In genomic region chr11:125995313-125995712, GRCh38 we compare ENCODE assay signal across 11 cellular contexts. TPM values are rescaled to one million over a fixed set of nuclear protein-coding genes. Genes with fewer than 3 reads are reported as not detected.
DNase-seq lines count a peak whose midpoint lies in the region; ATAC-seq, FAIRE-seq and TF ChIP-seq lines count a peak whose summit lies in the region.
"Had no signal": no experiment of that assay in that cellular context is flagged by ENCODE, and none has a peak within 500 bp of the region (broad histone marks: within the 10 kb centered on the region; RNA-seq: fewer than 3 reads in every experiment).

No MANE protein-coding gene starts in this region.

- no peak overlapping the region for H3K27ac Mint-ChIP-seq in activated CD4-positive, alpha-beta T cell treated with anti-CD3 and anti-CD28 coated beads for 36 hours
- H3K27ac Mint-ChIP-seq in astrocyte (ENCODE audit: unreplicated experiment) = no peak overlapping the region

- H3K27me3 Mint-ChIP-seq in activated CD4-positive, alpha-beta T cell treated with anti-CD3 and anti-CD28 coated beads for 36 hours = no peaks in the 10 kb centered on the region
- H3K27me3 Mint-ChIP-seq in astrocyte (ENCODE audit: low read depth, unreplicated experiment) = no peaks in the 10 kb centered on the region

- H3K4me3 ChIP-seq in astrocyte (ENCODE audit: insufficient read depth, low read depth, low read length) (no peak overlapping the region), aorta (ENCODE audit: low read length in 2 of 2) (no peak overlapping the region), upper lobe of left lung (no peak overlapping the region)

- H3K9me3 Mint-ChIP-seq in activated CD4-positive, alpha-beta T cell treated with anti-CD3 and anti-CD28 coated beads for 36 hours (ENCODE audit: low read depth) = no peaks in the 10 kb centered on the region
- H3K9me3 Mint-ChIP-seq in astrocyte (ENCODE audit: unreplicated experiment) = peaks cover 2% of the 10 kb centered on the region

- H3K4me1 ChIP-seq in astrocyte (ENCODE audit: insufficient read depth, low read length) (peaks cover 1% of the 10 kb centered on the region), aorta (ENCODE audit: control insufficient read depth in 1 of 2, insufficient read depth in 2 of 2, low read length in 2 of 2) (peaks cover 0 to 5% of the 10 kb centered on the region in 2 donors), upper lobe of left lung (no peaks in the 10 kb centered on the region)

- peak; percentile 91 for ATAC-seq in activated CD4-positive, alpha-beta T cell treated with anti-CD3 and anti-CD28 coated beads for 36 hours
- peak; percentile 84 for ATAC-seq in HG02759 (IDR thresholded peaks at IDR 0.05; ENCODE audit: unreplicated experiment)
- ATAC-seq in aorta (ENCODE audit: low FRiP score) = no peak
- no peak for ATAC-seq in HG02981 (IDR thresholded peaks at IDR 0.05; ENCODE audit: unreplicated experiment)
- no peak for ATAC-seq in upper lobe of left lung (ENCODE audit: low FRiP score in 2 of 2)

- H3K4me3 Mint-ChIP-seq in activated CD4-positive, alpha-beta T cell treated with anti-CD3 and anti-CD28 coated beads for 36 hours = no peak overlapping the region
- H3K4me3 Mint-ChIP-seq in astrocyte (ENCODE audit: unreplicated experiment) = no peak overlapping the region

- peak overlapping the region; percentile 27 for H3K4me2 ChIP-seq in astrocyte (ENCODE audit: low read length)

- no peaks in the 10 kb centered on the region for H3K36me3 Mint-ChIP-seq in activated CD4-positive, alpha-beta T cell treated with anti-CD3 and anti-CD28 coated beads for 36 hours (ENCODE audit: low read depth)
- peaks cover 8% of the 10 kb centered on the region for H3K36me3 Mint-ChIP-seq in astrocyte (ENCODE audit: low read depth, unreplicated experiment)

- H3K36me3 ChIP-seq in astrocyte (ENCODE audit: insufficient read depth, low read length) (no peaks in the 10 kb centered on the region), aorta (ENCODE audit: control insufficient read depth in 1 of 2, insufficient read depth in 2 of 2, low read length in 1 of 2) (peaks cover 0 to 2% of the 10 kb centered on the region in 2 donors), upper lobe of left lung (no peaks in the 10 kb centered on the region)

- CTCF ChIA-PET in activated CD4-positive, alpha-beta T cell treated with anti-CD3 and anti-CD28 coated beads for 36 hours (lab: Charles Lee) = no interaction called here

- no peak overlapping the region for H2AFZ ChIP-seq in astrocyte (ENCODE audit: low read depth, low read length)

- H3K9me3 ChIP-seq in astrocyte (ENCODE audit: insufficient read depth, low read depth, low read length) (no peaks in the 10 kb centered on the region), aorta (ENCODE audit: control insufficient read depth, low read length) (no peaks in the 10 kb centered on the region), upper lobe of left lung (no peaks in the 10 kb centered on the region)

- H3K27ac ChIP-seq in astrocyte (ENCODE audit: low read depth, low read length) (no peak overlapping the region), aorta (ENCODE audit: low read depth in 1 of 2, low read length in 2 of 2) (no peak overlapping the region), upper lobe of left lung (no peak overlapping the region)

- no peaks in the 10 kb centered on the region for H3K27me3 ChIP-seq in astrocyte (ENCODE audit: insufficient read depth, low read length)
- no peaks in the 10 kb centered on the region for H3K27me3 ChIP-seq in aorta (ENCODE audit: control insufficient read depth in 1 of 2, insufficient read depth in 2 of 2, low read length in 1 of 2)
- no peaks in the 10 kb centered on the region for H3K27me3 ChIP-seq in upper lobe of left lung

- no peak for FAIRE-seq in astrocyte (lab: Jason Lieb, UNC)
- FAIRE-seq: A204.1, G401.6 had no signal

- no peak overlapping the region for H3K9ac ChIP-seq in astrocyte (ENCODE audit: low read length)

- no peaks in the 10 kb centered on the region for H3K79me2 ChIP-seq in astrocyte (ENCODE audit: insufficient read depth, low read length)

- peak; percentile 79 for DNase-seq in activated CD4-positive, alpha-beta T cell treated with anti-CD3 and anti-CD28 coated beads for 36 hours
- DNase-seq in activated CD4-positive, alpha-beta T cell treated with anti-CD3 and anti-CD28 coated beads for 4 hours = no peak
- DNase-seq in astrocyte (ENCODE audit: low read depth) = peak; percentile 20
- peak; percentile 12 for DNase-seq in stimulated activated CD8-positive, alpha-beta memory T cell treated with anti-CD3 and anti-CD28 coated beads, Interleukin-4, amount 100 ng/mL, for 24 hours (ENCODE audit: low read depth)
- DNase-seq in aorta = no peak
- DNase-seq in upper lobe of left lung = no peak
- DNase-seq: NCI-H1417 treated with DMSO at 0.1 percent for 48 hours had no signal

- no peak for TF ChIP-seq POLR2A in upper lobe of left lung (IDR thresholded peaks at IDR 0.05)

- TF ChIP-seq CTCF in astrocyte (IDR thresholded peaks at IDR 0.05; ENCODE audit: insufficient read depth, low read depth, low read length) = no peak
- no peak for TF ChIP-seq CTCF in upper lobe of left lung (IDR thresholded peaks at IDR 0.05)

- POLR2A ChIA-PET in activated CD4-positive, alpha-beta T cell treated with anti-CD3 and anti-CD28 coated beads for 36 hours (lab: Charles Lee) = no interaction called here

- H3K4me1 Mint-ChIP-seq in activated CD4-positive, alpha-beta T cell treated with anti-CD3 and anti-CD28 coated beads for 36 hours = peaks cover 13% of the 10 kb centered on the region
- peaks cover 15% of the 10 kb centered on the region for H3K4me1 Mint-ChIP-seq in astrocyte (ENCODE audit: low read depth, unreplicated experiment)

- 71 to 80% methylated on average over 5 of the region's 5 CpGs for WGBS in aorta, 2 donors
- WGBS in upper lobe of left lung, 2 donors = 88 to 89% methylated on average over 5 of the region's 5 CpGs

- H4K20me1 ChIP-seq in astrocyte (ENCODE audit: insufficient read depth, low read length) = no peaks in the 10 kb centered on the region

- TF ChIP-seq EP300 in upper lobe of left lung (IDR thresholded peaks at IDR 0.05) = no peak

- intact Hi-C loops in activated CD4-positive, alpha-beta T cell treated with anti-CD3 and anti-CD28 coated beads for 36 hours (cut with DNase I, micrococcal nuclease) = no loop called here
- intact Hi-C loops in aorta (cut with DNase I) = no loop called here

RNA-seq across cellular contexts. Expression of gene VSIG10L2, which starts 49.5 kb away (rescaled TPM):
- not detected for total RNA-seq in activated CD4-positive, alpha-beta T cell treated with anti-CD3 and anti-CD28 coated beads for 36 hours
- not detected in 2 replicates for total RNA-seq in astrocyte
- total RNA-seq in aorta = under 1 TPM in 1 of 2 donors, not detected in 1; 0.48 TPM
- polyA plus RNA-seq in aorta = not detected
- total RNA-seq in upper lobe of left lung = under 1 TPM in 1 of 6 donors, not detected in 5; 0.13 TPM

Comparison
In these comparisons a context has a peak if more than half of its experiments do, and no peak if none do; other contexts are left out.
1. DNase-seq: peak in activated CD4-positive, alpha-beta T cell treated with anti-CD3 and anti-CD28 coated beads for 36 hours (single experiment), astrocyte (single experiment) and stimulated activated CD8-positive, alpha-beta memory T cell treated with anti-CD3 and anti-CD28 coated beads, Interleukin-4, amount 100 ng/mL, for 24 hours (single experiment); none in activated CD4-positive, alpha-beta T cell treated with anti-CD3 and anti-CD28 coated beads for 4 hours (0 of 2), aorta (0 of 2) and upper lobe of left lung (0 of 2).
2. ATAC-seq: peak in activated CD4-positive, alpha-beta T cell treated with anti-CD3 and anti-CD28 coated beads for 36 hours (single experiment) and HG02759 (single experiment); none in aorta (single experiment), HG02981 (single experiment) and upper lobe of left lung (0 of 2).